In the genomic region with DNA sequence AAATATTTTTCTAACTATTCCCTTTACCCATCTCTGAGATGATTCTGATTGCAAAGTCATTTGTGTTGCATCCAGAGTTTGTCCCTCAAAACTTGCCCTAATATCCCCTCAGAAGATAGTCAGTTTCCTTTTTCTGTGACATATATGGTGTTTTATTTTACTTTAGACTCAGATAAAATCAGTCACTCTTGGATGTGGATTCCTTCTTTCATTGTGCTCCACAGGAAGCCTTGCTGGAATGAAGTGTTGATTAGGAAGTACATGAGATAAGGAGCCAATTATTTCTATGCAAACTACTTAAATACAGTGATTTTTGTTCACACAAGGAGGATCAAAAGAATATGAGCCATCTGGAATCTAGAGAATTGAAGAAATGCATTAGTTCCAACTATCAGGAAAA, we compare ENCODE assay signal across 1 cellular context.
TF ChIP-seq lines count a peak whose summit lies in the region.

No MANE protein-coding gene starts in this region.

TF ChIP-seq in WTC11, 78 proteins besides CTCF, POLR2A, EP300 and RAD21 (continued from another document):
- no peak for TF ChIP-seq STAT6 (CRISPR knock-in tag; conservative IDR thresholded peaks at IDR 0.05; ENCODE audit: low read depth)
- no peak for TF ChIP-seq MLX (CRISPR knock-in tag; IDR thresholded peaks at IDR 0.05)
- TF ChIP-seq ZNF281 (CRISPR knock-in tag; IDR thresholded peaks at IDR 0.05), result no peak
- TF ChIP-seq AFF4 (CRISPR knock-in tag; IDR thresholded peaks at IDR 0.05; ENCODE audit: borderline replicate concordance), result no peak
- no peak for TF ChIP-seq SMAD3 (CRISPR knock-in tag; IDR thresholded peaks at IDR 0.05; ENCODE audit: borderline replicate concordance)
- TF ChIP-seq IRF2 (CRISPR knock-in tag; IDR thresholded peaks at IDR 0.05; ENCODE audit: borderline replicate concordance, low read depth), result no peak
- TF ChIP-seq NR1H2 (CRISPR knock-in tag; IDR thresholded peaks at IDR 0.05), result no peak
- TF ChIP-seq ARID4B (CRISPR knock-in tag; IDR thresholded peaks at IDR 0.05; ENCODE audit: borderline replicate concordance), result no peak
- TF ChIP-seq CDX4 (CRISPR knock-in tag; IDR thresholded peaks at IDR 0.05; ENCODE audit: borderline replicate concordance), result no peak
- TF ChIP-seq, protein P1, sequence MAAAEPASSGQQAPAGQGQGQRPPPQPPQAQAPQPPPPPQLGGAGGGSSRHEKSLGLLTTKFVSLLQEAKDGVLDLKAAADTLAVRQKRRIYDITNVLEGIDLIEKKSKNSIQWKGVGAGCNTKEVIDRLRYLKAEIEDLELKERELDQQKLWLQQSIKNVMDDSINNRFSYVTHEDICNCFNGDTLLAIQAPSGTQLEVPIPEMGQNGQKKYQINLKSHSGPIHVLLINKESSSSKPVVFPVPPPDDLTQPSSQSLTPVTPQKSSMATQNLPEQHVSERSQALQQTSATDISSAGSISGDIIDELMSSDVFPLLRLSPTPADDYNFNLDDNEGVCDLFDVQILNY (CRISPR knock-in tag; IDR thresholded peaks at IDR 0.05), result no peak
- TF ChIP-seq NR3C1 (CRISPR knock-in tag; conservative IDR thresholded peaks at IDR 0.05; ENCODE audit: low read depth), result no peak
- no peak for TF ChIP-seq MYBL2 (CRISPR knock-in tag; IDR thresholded peaks at IDR 0.05)
- no peak for TF ChIP-seq ZNF425 (CRISPR knock-in tag; conservative IDR thresholded peaks at IDR 0.05)
- TF ChIP-seq AR (CRISPR knock-in tag; IDR thresholded peaks at IDR 0.05), result no peak
- TF ChIP-seq, protein P2, sequence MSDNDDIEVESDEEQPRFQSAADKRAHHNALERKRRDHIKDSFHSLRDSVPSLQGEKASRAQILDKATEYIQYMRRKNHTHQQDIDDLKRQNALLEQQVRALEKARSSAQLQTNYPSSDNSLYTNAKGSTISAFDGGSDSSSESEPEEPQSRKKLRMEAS (CRISPR knock-in tag; IDR thresholded peaks at IDR 0.05), result no peak
- TF ChIP-seq ZNF219 (CRISPR knock-in tag; IDR thresholded peaks at IDR 0.05; ENCODE audit: borderline replicate concordance), result no peak
- no peak for TF ChIP-seq ATF2 (CRISPR knock-in tag; IDR thresholded peaks at IDR 0.05; ENCODE audit: borderline replicate concordance, low read depth)
